Comparison of ENCODE assay signal across 14 cellular contexts in the genomic region with DNA sequence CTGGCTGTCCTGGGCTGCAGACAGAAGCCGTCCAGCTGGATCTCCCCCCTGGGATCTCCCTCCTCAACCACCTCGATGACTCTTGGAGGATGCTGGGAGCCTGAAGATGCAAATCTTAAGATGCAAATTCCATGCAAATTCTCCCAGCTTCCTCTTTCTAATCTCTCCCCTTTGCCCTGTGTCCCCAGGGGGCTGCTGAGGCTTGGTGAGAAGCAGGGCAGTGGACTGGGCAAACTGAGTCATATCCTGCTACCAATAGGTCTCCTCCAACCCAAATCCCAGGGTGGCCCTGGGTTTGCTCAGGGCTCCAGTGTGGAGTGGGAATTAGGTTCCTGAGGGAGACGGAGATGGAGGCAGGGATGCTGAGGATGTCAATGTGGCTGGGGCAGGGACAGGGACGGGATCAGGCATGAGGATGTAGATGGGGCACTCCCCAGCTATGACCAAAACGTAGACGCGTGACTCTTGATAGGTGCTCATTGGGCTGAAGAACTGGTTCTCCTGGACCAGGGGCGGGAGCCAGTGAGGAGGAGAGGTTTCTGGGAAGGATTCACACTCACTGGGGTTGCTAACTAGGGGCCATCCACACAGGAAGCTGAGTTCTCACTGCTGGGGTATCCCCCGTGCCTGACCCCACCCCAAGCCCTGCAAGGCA. TPM values are rescaled to one million over a fixed set of nuclear protein-coding genes. Genes with fewer than 3 reads are reported as not detected.
DNase-seq lines count a peak whose midpoint lies in the region; ATAC-seq and TF ChIP-seq lines count a peak whose summit lies in the region.
"Had no signal": no experiment of that assay in that cellular context is flagged by ENCODE, and none has a peak within 500 bp of the region (broad histone marks: within the 10 kb centered on the region; RNA-seq: fewer than 3 reads in every experiment).

No MANE protein-coding gene starts in this region.

- no peak overlapping the region for H3K27ac ChIP-seq in foreskin keratinocyte

- no peaks in the 10 kb centered on the region for H3K4me1 ChIP-seq in foreskin keratinocyte

- in situ Hi-C loops in GM13976 (cut with MboI; ENCODE audit: low sequenced_read_pairs, unreplicated experiment) (no loop called here), KBM-7 (cut with MboI; ENCODE audit: low pct_unique_long_range_greater_than_20kb, low sequenced_read_pairs) (loop anchor here (25.0 kb wide), 1 partner anchor 671 kb away; a partner anchor contains a TSS)

- ATAC-seq in GM21737 (IDR thresholded peaks at IDR 0.05; ENCODE audit: unreplicated experiment) (peak; percentile 63), foreskin keratinocyte (peak; percentile 21), GM18502 (IDR thresholded peaks at IDR 0.05; ENCODE audit: poor library complexity, unreplicated experiment) (no peak)
- ATAC-seq: naive thymus-derived CD8-positive, alpha-beta T cell had no signal

- DNase-seq in GM13976 (ENCODE audit: low spot score) (peak; percentile 71), KBM-7 (peak; percentile 32), foreskin keratinocyte (no peak), putamen (ENCODE audit: low spot score) (no peak), mucosa of gallbladder (ENCODE audit: low spot score) (no peak)
- no peak for DNase-seq in activated CD4-positive, CD25-positive, alpha-beta regulatory T cell (lab: John Stamatoyannopoulos, UW)
- DNase-seq: activated naive CD4-positive, alpha-beta T cell treated with anti-CD3 and anti-CD28 coated beads for 36 hours; AML-193; NCI-H1436; NCI-H524; Right ventricle myocardium superior had no signal

- TF ChIP-seq CTCF in GM13976 (IDR thresholded peaks at IDR 0.05; ENCODE audit: borderline replicate concordance, control extremely low read depth, extremely low read depth, insufficient read depth, missing control alignments) (no peak), foreskin keratinocyte (conservative IDR thresholded peaks at IDR 0.05) (no peak)

- peaks cover 21% of the 10 kb centered on the region for H3K27me3 ChIP-seq in foreskin keratinocyte

RNA-seq across cellular contexts. Expression of a gene that starts 3.6 kb away (rescaled TPM):
- total RNA-seq in foreskin keratinocyte = 0.25 and 0.31 TPM in 2 replicates
- 0.30 and 0.43 TPM in 2 replicates for polyA plus RNA-seq in foreskin keratinocyte
- total RNA-seq in mucosa of gallbladder = 0.43 TPM
- total RNA-seq: Right ventricle myocardium superior had no signal

RNA-seq across cellular contexts. Expression of a gene that starts 27.2 kb away (rescaled TPM):
- 2.4 and 4.7 TPM in 2 replicates for total RNA-seq in foreskin keratinocyte
- 4.0 and 8.4 TPM in 2 replicates for polyA plus RNA-seq in foreskin keratinocyte
- total RNA-seq in mucosa of gallbladder = not detected
- total RNA-seq: activated naive CD4-positive, alpha-beta T cell treated with anti-CD3 and anti-CD28 coated beads for 36 hours; Right ventricle myocardium superior had no signal

RNA-seq across cellular contexts. Expression of a gene that starts 32.7 kb away (rescaled TPM):
- total RNA-seq in foreskin keratinocyte (1.0 and 1.1 TPM in 2 replicates), mucosa of gallbladder (0.78 TPM)
- polyA plus RNA-seq in foreskin keratinocyte = 2.6 and 2.8 TPM in 2 replicates
- polyA plus RNA-seq: naive thymus-derived CD8-positive, alpha-beta T cell had no signal

RNA-seq across cellular contexts. Expression of a gene that starts 52.3 kb away (rescaled TPM):
- total RNA-seq in foreskin keratinocyte = 6.5 and 6.9 TPM in 2 replicates
- polyA plus RNA-seq in foreskin keratinocyte = 6.2 and 7.4 TPM in 2 replicates
- 14.0 TPM for total RNA-seq in mucosa of gallbladder
- total RNA-seq: activated naive CD4-positive, alpha-beta T cell treated with anti-CD3 and anti-CD28 coated beads for 36 hours; naive thymus-derived CD8-positive, alpha-beta T cell; Right ventricle myocardium superior had no signal
- polyA plus RNA-seq: naive thymus-derived CD8-positive, alpha-beta T cell had no signal

Comparison
In these comparisons a context has a peak if more than half of its experiments do, and no peak if none do; other contexts are left out.
1. DNase-seq: peak in GM13976 (single experiment) and KBM-7 (single experiment); none in foreskin keratinocyte (0 of 2), putamen (single experiment), activated CD4-positive, CD25-positive, alpha-beta regulatory T cell (0 of 4) and mucosa of gallbladder (single experiment).